In the genomic region with DNA sequence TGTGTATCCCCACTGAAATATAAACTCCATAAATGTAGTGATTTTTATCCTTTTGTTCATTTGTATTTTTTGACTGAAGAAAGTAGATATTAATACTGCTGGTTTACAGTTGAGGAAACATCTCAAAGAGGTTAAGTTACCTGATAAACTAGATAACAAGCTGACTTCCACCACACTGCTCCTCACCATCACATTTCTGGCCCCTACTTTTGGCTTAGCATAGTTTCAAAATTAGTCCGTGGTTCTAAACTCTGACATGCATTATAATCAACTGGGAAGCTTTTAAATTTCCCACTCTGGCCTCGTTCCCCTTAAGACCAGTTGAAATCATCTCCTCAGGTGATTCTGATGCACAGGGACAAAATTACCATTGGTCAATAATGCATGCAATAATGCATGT, we compare ENCODE assay signal across 1 cellular context.
TF ChIP-seq lines count a peak whose summit lies in the region.

No MANE protein-coding gene starts in this region.

TF ChIP-seq in GM12878, 131 proteins besides CTCF, POLR2A, EP300 and RAD21 (continued from another document):
- TF ChIP-seq, protein P1, sequence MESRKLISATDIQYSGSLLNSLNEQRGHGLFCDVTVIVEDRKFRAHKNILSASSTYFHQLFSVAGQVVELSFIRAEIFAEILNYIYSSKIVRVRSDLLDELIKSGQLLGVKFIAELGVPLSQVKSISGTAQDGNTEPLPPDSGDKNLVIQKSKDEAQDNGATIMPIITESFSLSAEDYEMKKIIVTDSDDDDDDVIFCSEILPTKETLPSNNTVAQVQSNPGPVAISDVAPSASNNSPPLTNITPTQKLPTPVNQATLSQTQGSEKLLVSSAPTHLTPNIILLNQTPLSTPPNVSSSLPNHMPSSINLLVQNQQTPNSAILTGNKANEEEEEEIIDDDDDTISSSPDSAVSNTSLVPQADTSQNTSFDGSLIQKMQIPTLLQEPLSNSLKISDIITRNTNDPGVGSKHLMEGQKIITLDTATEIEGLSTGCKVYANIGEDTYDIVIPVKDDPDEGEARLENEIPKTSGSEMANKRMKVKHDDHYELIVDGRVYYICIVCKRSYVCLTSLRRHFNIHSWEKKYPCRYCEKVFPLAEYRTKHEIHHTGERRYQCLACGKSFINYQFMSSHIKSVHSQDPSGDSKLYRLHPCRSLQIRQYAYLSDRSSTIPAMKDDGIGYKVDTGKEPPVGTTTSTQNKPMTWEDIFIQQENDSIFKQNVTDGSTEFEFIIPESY (IDR thresholded peaks at IDR 0.05): no peak
- TF ChIP-seq, protein P2, sequence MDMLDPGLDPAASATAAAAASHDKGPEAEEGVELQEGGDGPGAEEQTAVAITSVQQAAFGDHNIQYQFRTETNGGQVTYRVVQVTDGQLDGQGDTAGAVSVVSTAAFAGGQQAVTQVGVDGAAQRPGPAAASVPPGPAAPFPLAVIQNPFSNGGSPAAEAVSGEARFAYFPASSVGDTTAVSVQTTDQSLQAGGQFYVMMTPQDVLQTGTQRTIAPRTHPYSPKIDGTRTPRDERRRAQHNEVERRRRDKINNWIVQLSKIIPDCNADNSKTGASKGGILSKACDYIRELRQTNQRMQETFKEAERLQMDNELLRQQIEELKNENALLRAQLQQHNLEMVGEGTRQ (IDR thresholded peaks at IDR 0.05; ENCODE audit: borderline replicate concordance, low read depth, low read length): no peak
- no peak for TF ChIP-seq ZBED1 (IDR thresholded peaks at IDR 0.05; ENCODE audit: borderline replicate concordance)
- TF ChIP-seq ETV6 (conservative IDR thresholded peaks at IDR 0.05 in 1 of 2, IDR thresholded peaks at IDR 0.05 in 1 of 2; ENCODE audit: borderline replicate concordance in 1 of 2, low read depth in 1 of 2): no peak
- TF ChIP-seq TARDBP (IDR thresholded peaks at IDR 0.05; ENCODE audit: borderline replicate concordance): no peak
- no peak for TF ChIP-seq YBX1 (IDR thresholded peaks at IDR 0.05)
- TF ChIP-seq NR2C1 (IDR thresholded peaks at IDR 0.05): no peak
- TF ChIP-seq RFX5 (IDR thresholded peaks at IDR 0.05; ENCODE audit: low read depth, low read length): no peak
- TF ChIP-seq, protein P3, sequence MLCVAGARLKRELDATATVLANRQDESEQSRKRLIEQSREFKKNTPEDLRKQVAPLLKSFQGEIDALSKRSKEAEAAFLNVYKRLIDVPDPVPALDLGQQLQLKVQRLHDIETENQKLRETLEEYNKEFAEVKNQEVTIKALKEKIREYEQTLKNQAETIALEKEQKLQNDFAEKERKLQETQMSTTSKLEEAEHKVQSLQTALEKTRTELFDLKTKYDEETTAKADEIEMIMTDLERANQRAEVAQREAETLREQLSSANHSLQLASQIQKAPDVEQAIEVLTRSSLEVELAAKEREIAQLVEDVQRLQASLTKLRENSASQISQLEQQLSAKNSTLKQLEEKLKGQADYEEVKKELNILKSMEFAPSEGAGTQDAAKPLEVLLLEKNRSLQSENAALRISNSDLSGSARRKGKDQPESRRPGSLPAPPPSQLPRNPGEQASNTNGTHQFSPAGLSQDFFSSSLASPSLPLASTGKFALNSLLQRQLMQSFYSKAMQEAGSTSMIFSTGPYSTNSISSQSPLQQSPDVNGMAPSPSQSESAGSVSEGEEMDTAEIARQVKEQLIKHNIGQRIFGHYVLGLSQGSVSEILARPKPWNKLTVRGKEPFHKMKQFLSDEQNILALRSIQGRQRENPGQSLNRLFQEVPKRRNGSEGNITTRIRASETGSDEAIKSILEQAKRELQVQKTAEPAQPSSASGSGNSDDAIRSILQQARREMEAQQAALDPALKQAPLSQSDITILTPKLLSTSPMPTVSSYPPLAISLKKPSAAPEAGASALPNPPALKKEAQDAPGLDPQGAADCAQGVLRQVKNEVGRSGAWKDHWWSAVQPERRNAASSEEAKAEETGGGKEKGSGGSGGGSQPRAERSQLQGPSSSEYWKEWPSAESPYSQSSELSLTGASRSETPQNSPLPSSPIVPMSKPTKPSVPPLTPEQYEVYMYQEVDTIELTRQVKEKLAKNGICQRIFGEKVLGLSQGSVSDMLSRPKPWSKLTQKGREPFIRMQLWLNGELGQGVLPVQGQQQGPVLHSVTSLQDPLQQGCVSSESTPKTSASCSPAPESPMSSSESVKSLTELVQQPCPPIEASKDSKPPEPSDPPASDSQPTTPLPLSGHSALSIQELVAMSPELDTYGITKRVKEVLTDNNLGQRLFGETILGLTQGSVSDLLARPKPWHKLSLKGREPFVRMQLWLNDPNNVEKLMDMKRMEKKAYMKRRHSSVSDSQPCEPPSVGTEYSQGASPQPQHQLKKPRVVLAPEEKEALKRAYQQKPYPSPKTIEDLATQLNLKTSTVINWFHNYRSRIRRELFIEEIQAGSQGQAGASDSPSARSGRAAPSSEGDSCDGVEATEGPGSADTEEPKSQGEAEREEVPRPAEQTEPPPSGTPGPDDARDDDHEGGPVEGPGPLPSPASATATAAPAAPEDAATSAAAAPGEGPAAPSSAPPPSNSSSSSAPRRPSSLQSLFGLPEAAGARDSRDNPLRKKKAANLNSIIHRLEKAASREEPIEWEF (IDR thresholded peaks at IDR 0.05; ENCODE audit: insufficient replicate concordance, low read depth, low read length): no peak
- TF ChIP-seq, protein P4, sequence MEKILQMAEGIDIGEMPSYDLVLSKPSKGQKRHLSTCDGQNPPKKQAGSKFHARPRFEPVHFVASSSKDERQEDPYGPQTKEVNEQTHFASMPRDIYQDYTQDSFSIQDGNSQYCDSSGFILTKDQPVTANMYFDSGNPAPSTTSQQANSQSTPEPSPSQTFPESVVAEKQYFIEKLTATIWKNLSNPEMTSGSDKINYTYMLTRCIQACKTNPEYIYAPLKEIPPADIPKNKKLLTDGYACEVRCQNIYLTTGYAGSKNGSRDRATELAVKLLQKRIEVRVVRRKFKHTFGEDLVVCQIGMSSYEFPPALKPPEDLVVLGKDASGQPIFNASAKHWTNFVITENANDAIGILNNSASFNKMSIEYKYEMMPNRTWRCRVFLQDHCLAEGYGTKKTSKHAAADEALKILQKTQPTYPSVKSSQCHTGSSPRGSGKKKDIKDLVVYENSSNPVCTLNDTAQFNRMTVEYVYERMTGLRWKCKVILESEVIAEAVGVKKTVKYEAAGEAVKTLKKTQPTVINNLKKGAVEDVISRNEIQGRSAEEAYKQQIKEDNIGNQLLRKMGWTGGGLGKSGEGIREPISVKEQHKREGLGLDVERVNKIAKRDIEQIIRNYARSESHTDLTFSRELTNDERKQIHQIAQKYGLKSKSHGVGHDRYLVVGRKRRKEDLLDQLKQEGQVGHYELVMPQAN (conservative IDR thresholded peaks at IDR 0.05): no peak
- no peak for TF ChIP-seq CHD1 (IDR thresholded peaks at IDR 0.05; ENCODE audit: low read depth, low read length)
- no peak for TF ChIP-seq MTA3 (IDR thresholded peaks at IDR 0.05; ENCODE audit: borderline replicate concordance, low read length)
- TF ChIP-seq CBFB (IDR thresholded peaks at IDR 0.05; ENCODE audit: low read depth): no peak
- no peak for TF ChIP-seq HDAC2 (IDR thresholded peaks at IDR 0.05)
- no peak for TF ChIP-seq CBX3 (IDR thresholded peaks at IDR 0.05; ENCODE audit: borderline replicate concordance, low read depth)
TF ChIP-seq in GM12878: peak in this region for 0.
